In genomic region chr19:54616840-54617560, GRCh38 we compare ENCODE assay signal across 10 cellular contexts. TPM values are rescaled to one million over a fixed set of nuclear protein-coding genes. Genes with fewer than 3 reads are reported as not detected.
A peak's percentile ranks its signal among the peaks of the same experiment; 100 is the strongest.
DNase-seq lines count a peak whose midpoint lies in the region; ATAC-seq, FAIRE-seq and TF ChIP-seq lines count a peak whose summit lies in the region.
"Had no signal": no experiment of that assay in that cellular context is flagged by ENCODE, and none has a peak within 500 bp of the region (broad histone marks: within the 10 kb centered on the region; RNA-seq: fewer than 3 reads in every experiment).

No MANE protein-coding gene starts in this region.

- H3K27ac Mint-ChIP-seq in CD4-positive, alpha-beta memory T cell, result no peak overlapping the region

- H3K27me3 ChIP-seq in lower lobe of right lung (ENCODE audit: low read depth), result no peaks in the 10 kb centered on the region
- no peaks in the 10 kb centered on the region for H3K27me3 ChIP-seq in CD4-positive, alpha-beta memory T cell (ENCODE audit: insufficient read depth, low read length)
- H3K27me3 ChIP-seq in GM23248 (replicated peaks; ENCODE audit: insufficient read depth), result no peaks in the 10 kb centered on the region
- peaks cover 82% of the 10 kb centered on the region for H3K27me3 ChIP-seq in MM.1S (replicated peaks; ENCODE audit: insufficient read depth, low read length)

- peaks cover 0 to 16% (median 8%) of the 10 kb centered on the region in 8 donors for H3K9me3 Mint-ChIP-seq in CD4-positive, alpha-beta memory T cell

- H3K4me1 ChIP-seq in lower lobe of right lung (no peaks in the 10 kb centered on the region), GM23248 (ENCODE audit: insufficient read depth) (no peaks in the 10 kb centered on the region), MM.1S (ENCODE audit: low read length) (no peaks in the 10 kb centered on the region)
- no peaks in the 10 kb centered on the region for H3K4me1 ChIP-seq in CD4-positive, alpha-beta memory T cell (ENCODE audit: insufficient read depth, low read length)

- no peaks in the 10 kb centered on the region for H4K20me1 ChIP-seq in GM23248 (ENCODE audit: insufficient read depth)
- no peaks in the 10 kb centered on the region for H4K20me1 ChIP-seq in MM.1S (ENCODE audit: insufficient read depth, low read length)

- DNase-seq in GM18507 (ENCODE audit: extremely low spot score, insufficient read length, low read depth), result no peak
- DNase-seq in lower lobe of right lung, result no peak
- no peak for DNase-seq in CD4-positive, alpha-beta memory T cell
- no peak for DNase-seq in GM23248
- DNase-seq in MM.1S, result no peak
- no peak for DNase-seq in NK-92 treated with Interleukin-12 subunit alpha and Interleukin-12 subunit beta, amount 100 ng/mL, for 24 hours (lab: John Stamatoyannopoulos, UW)
- DNase-seq: DMS53 had no signal

- H3F3A ChIP-seq in GM23248 (ENCODE audit: insufficient read depth) (no peaks in the 10 kb centered on the region), MM.1S (ENCODE audit: insufficient read depth, low read length) (no peaks in the 10 kb centered on the region)

- H3K4me2 ChIP-seq in GM23248 (ENCODE audit: unreplicated experiment) (no peak overlapping the region), MM.1S (ENCODE audit: low read depth, low read length) (no peak overlapping the region)

- peaks cover 2 to 4% of the 10 kb centered on the region in 2 donors for H3K27me3 Mint-ChIP-seq in CD4-positive, alpha-beta memory T cell

- H3K4me1 Mint-ChIP-seq in CD4-positive, alpha-beta memory T cell, result no peaks in the 10 kb centered on the region

- H3K4me3 ChIP-seq in lower lobe of right lung (peak overlapping the region; percentile 40), GM23248 (no peak overlapping the region), MM.1S (ENCODE audit: low read length) (no peak overlapping the region)
- H3K4me3 ChIP-seq in CD4-positive, alpha-beta memory T cell (ENCODE audit: low read length in 2 of 2), result no peak overlapping the region

- H3K36me3 Mint-ChIP-seq in CD4-positive, alpha-beta memory T cell, result no peaks in the 10 kb centered on the region

- intact Hi-C loops in lower lobe of right lung (cut with DNase I), result no loop called here
- intact Hi-C loops in CD4-positive, alpha-beta memory T cell (cut with micrococcal nuclease), result no loop called here

- ATAC-seq in GM21367 (IDR thresholded peaks at IDR 0.05; ENCODE audit: unreplicated experiment) (peak; percentile 65), HG03135 (IDR thresholded peaks at IDR 0.05; ENCODE audit: unreplicated experiment) (peak; percentile 71), lower lobe of right lung (peak; percentile 42 to 57)

- H3K27ac ChIP-seq in lower lobe of right lung (no peak overlapping the region), GM23248 (no peak overlapping the region), MM.1S (ENCODE audit: low read length) (no peak overlapping the region)
- no peak overlapping the region for H3K27ac ChIP-seq in CD4-positive, alpha-beta memory T cell (ENCODE audit: low read depth, low read length)

- in situ Hi-C loops in GM23248 (cut with MboI), result no loop called here

- peak; percentile 100 for FAIRE-seq in GM18507 (lab: Jason Lieb, UNC)

- H3K9me3 ChIP-seq in lower lobe of right lung (no peaks in the 10 kb centered on the region), GM23248 (ENCODE audit: low read depth) (no peaks in the 10 kb centered on the region), MM.1S (replicated peaks; ENCODE audit: insufficient read depth, low read length) (no peaks in the 10 kb centered on the region)
- H3K9me3 ChIP-seq in CD4-positive, alpha-beta memory T cell (ENCODE audit: control insufficient read depth in 1 of 2, low read length in 2 of 2), result no peaks in the 10 kb centered on the region

- H3K9ac ChIP-seq in GM23248 (no peak overlapping the region), MM.1S (ENCODE audit: low read length) (no peak overlapping the region)

- H3K4me3 Mint-ChIP-seq in CD4-positive, alpha-beta memory T cell, result no peak overlapping the region

- H2AFZ ChIP-seq in GM23248 (no peak overlapping the region), MM.1S (ENCODE audit: low read length) (no peak overlapping the region)

- CTCF ChIA-PET in CD4-positive, alpha-beta memory T cell (lab: Charles Lee; ENCODE audit: partially characterized antibody), result no interaction called here

- H3K36me3 ChIP-seq in lower lobe of right lung (no peaks in the 10 kb centered on the region), GM23248 (ENCODE audit: low read depth) (no peaks in the 10 kb centered on the region), MM.1S (replicated peaks; ENCODE audit: insufficient read depth, low read length) (no peaks in the 10 kb centered on the region)
- H3K36me3 ChIP-seq in CD4-positive, alpha-beta memory T cell (ENCODE audit: insufficient read depth, low read length), result no peaks in the 10 kb centered on the region

- H3K9me2 ChIP-seq in GM23248 (ENCODE audit: insufficient read depth), result no peaks in the 10 kb centered on the region
- H3K9me2 ChIP-seq in MM.1S (replicated peaks; ENCODE audit: insufficient read depth, low read length), result no peaks in the 10 kb centered on the region

- POLR2A ChIA-PET in CD4-positive, alpha-beta memory T cell (lab: Charles Lee; ENCODE audit: partially characterized antibody), result no interaction called here

- TF ChIP-seq CTCF in lower lobe of right lung (IDR thresholded peaks at IDR 0.05), result no peak
- no peak for TF ChIP-seq CTCF in MM.1S (IDR thresholded peaks at IDR 0.05; ENCODE audit: low read length)

- H3K79me2 ChIP-seq in GM23248 (ENCODE audit: insufficient read depth), result no peaks in the 10 kb centered on the region
- no peaks in the 10 kb centered on the region for H3K79me2 ChIP-seq in MM.1S (ENCODE audit: low read length)

- WGBS in GM23248 (ENCODE audit: low coverage in 1 of 2, low lambda C conversion rate in 2 of 2, missing lambda C conversion rate in 2 of 2), 2 experiments, result 19% methylated on average over 5 of the region's 5 CpGs

RNA-seq across cellular contexts. Expression of gene LILRB1, which starts 13.3 kb away (rescaled TPM):
- total RNA-seq in lower lobe of right lung, result 43.3 TPM
- total RNA-seq in CD4-positive, alpha-beta memory T cell, result 1 to 10 TPM in 1 of 2 experiments, under 1 TPM in 1; 0.64 to 1.6 TPM
- polyA plus RNA-seq in CD4-positive, alpha-beta memory T cell, result under 1 TPM in 1 of 2 donors, not detected in 1; 0.34 TPM
- not detected in 2 replicates for total RNA-seq in GM23248 (2014; rRNA removed; shearing (Covaris generic))
- 0.06 TPM in 1 of 2 replicates, not detected in the other for polyA plus RNA-seq in GM23248 (2016; fragmentation: Nextera tagmentation; extraction: Ambion mirVana)
- total RNA-seq: renal cortical epithelial cell had no signal

RNA-seq across cellular contexts. Expression of gene LILRA1, which starts 23.6 kb away (rescaled TPM):
- total RNA-seq in lower lobe of right lung, result 7.6 TPM
- not detected for total RNA-seq in CD4-positive, alpha-beta memory T cell
- polyA plus RNA-seq in CD4-positive, alpha-beta memory T cell, result not detected
- not detected in 2 replicates for total RNA-seq in GM23248 (2014; rRNA removed; shearing (Covaris generic))
- not detected in 2 replicates for polyA plus RNA-seq in GM23248 (2016; fragmentation: Nextera tagmentation; extraction: Ambion mirVana)
- total RNA-seq: renal cortical epithelial cell had no signal

RNA-seq across cellular contexts. Expression of gene LILRA2, which starts 43.4 kb away (rescaled TPM):
- 25.3 TPM for total RNA-seq in lower lobe of right lung
- under 1 TPM; 0.35 to 0.47 TPM for total RNA-seq in CD4-positive, alpha-beta memory T cell
- polyA plus RNA-seq in CD4-positive, alpha-beta memory T cell, result not detected
- total RNA-seq in GM23248 (2014; rRNA removed; shearing (Covaris generic)), result not detected in 2 replicates
- not detected in 2 replicates for polyA plus RNA-seq in GM23248 (2016; fragmentation: Nextera tagmentation; extraction: Ambion mirVana)
- total RNA-seq: renal cortical epithelial cell had no signal

RNA-seq across cellular contexts. Expression of gene LILRB4, which starts 45.8 kb away (rescaled TPM):
- total RNA-seq in lower lobe of right lung, result 43.7 TPM
- total RNA-seq in CD4-positive, alpha-beta memory T cell, result 1 to 10 TPM; 3.2 to 3.5 TPM
- polyA plus RNA-seq in CD4-positive, alpha-beta memory T cell, result not detected
- total RNA-seq in GM23248 (2014; rRNA removed; shearing (Covaris generic)), result not detected in 2 replicates
- not detected in 2 replicates for polyA plus RNA-seq in GM23248 (2016; fragmentation: Nextera tagmentation; extraction: Ambion mirVana)
- total RNA-seq: renal cortical epithelial cell had no signal

Comparison
In these comparisons a context has a peak if more than half of its experiments do, and no peak if none do; other contexts are left out.
1. RNA of gene LILRB1, which starts 13.3 kb away (total RNA-seq): 43.3 TPM in lower lobe of right lung (single experiment); 0.64 to 1.6 TPM in CD4-positive, alpha-beta memory T cell and not detected in GM23248; every median in the first group is over 10 times any median in the second.
2. RNA of gene LILRA2, which starts 43.4 kb away (total RNA-seq): 25.3 TPM in lower lobe of right lung (single experiment); 0.35 to 0.47 TPM in CD4-positive, alpha-beta memory T cell and not detected in GM23248; every median in the first group is over 10 times any median in the second.
3. Peak in every context shown above with its lines, with median percentiles within 50 percentile points of each other: ATAC-seq.